ENCODE assay signal across 14 cellular contexts in genomic region chr19:11018179-11018578, GRCh38. TPM values are rescaled to one million over a fixed set of nuclear protein-coding genes. Genes with fewer than 3 reads are reported as not detected.
DNase-seq lines count a peak whose midpoint lies in the region; FAIRE-seq and TF ChIP-seq lines count a peak whose summit lies in the region.
"Had no signal": no experiment of that assay in that cellular context is flagged by ENCODE, and none has a peak within 500 bp of the region (broad histone marks: within the 10 kb centered on the region; RNA-seq: fewer than 3 reads in every experiment).

No MANE protein-coding gene starts in this region.

- peak overlapping the region; percentile 85 for H3K4me3 Mint-ChIP-seq in type B pancreatic cell
- H3K4me3 Mint-ChIP-seq: activated naive CD4-positive, alpha-beta T cell treated with anti-CD3 and anti-CD28 coated beads, Interleukin-2, amount 50 U/mL, for 24 hours; CD4-positive, CD25-positive, alpha-beta regulatory T cell; central memory CD8-positive, alpha-beta T cell had no signal

- no peak overlapping the region for H3K4me3 ChIP-seq in H1 (ENCODE audit: extremely low read depth in 1 of 4, insufficient read depth in 2 of 4, low read depth in 3 of 4, low read length in 4 of 4)
- H3K4me3 ChIP-seq in mesendoderm (ENCODE audit: low read length), result no peak overlapping the region
- H3K4me3 ChIP-seq: esophagus muscularis mucosa, SJSA1 had no signal

- no peaks in the 10 kb centered on the region for H3K27me3 ChIP-seq in H1 (replicated peaks in 1 of 4; ENCODE audit: control insufficient read depth in 3 of 4, extremely low read depth in 1 of 4, insufficient read depth in 3 of 4, low read length in 3 of 4)
- H3K27me3 ChIP-seq in mesendoderm (ENCODE audit: insufficient read depth, low read length, poor library complexity), result no peaks in the 10 kb centered on the region
- H3K27me3 ChIP-seq: esophagus muscularis mucosa, SJSA1 had no signal

- no peak overlapping the region for H3K18ac ChIP-seq in H1 (ENCODE audit: extremely low read depth, low read length)
- H3K18ac ChIP-seq in mesendoderm (ENCODE audit: low read length), result no peak overlapping the region

- H3K79me1 ChIP-seq in H1 (ENCODE audit: low read depth, low read length) (peaks cover 3% of the 10 kb centered on the region), mesendoderm (ENCODE audit: low read length) (no peaks in the 10 kb centered on the region)

- no peak for TF ChIP-seq RAD21 in H1 (IDR thresholded peaks at IDR 0.05 in 1 of 2, conservative IDR thresholded peaks at IDR 0.05 in 1 of 2; ENCODE audit: low read depth in 2 of 2, low read length in 2 of 2)

- no peak overlapping the region for H2BK12ac ChIP-seq in H1 (ENCODE audit: low read depth, low read length)

- H4K91ac ChIP-seq in H1 (replicated peaks; ENCODE audit: insufficient read length, low read length), result no peak overlapping the region

- H2BK5ac ChIP-seq in H1 (ENCODE audit: low read depth, low read length), result peak overlapping the region; percentile 52; the same call in 1 of the 2 replicates
- no peak overlapping the region for H2BK5ac ChIP-seq in mesendoderm (ENCODE audit: low read length)

- no peak overlapping the region for H3K23ac ChIP-seq in H1 (ENCODE audit: insufficient read length)
- H3K23ac ChIP-seq in mesendoderm (ENCODE audit: low read length), result no peak overlapping the region

- H2BK15ac ChIP-seq in H1 (ENCODE audit: low read length) (no peak overlapping the region), mesendoderm (replicated peaks; ENCODE audit: low read depth) (no peak overlapping the region)

- POLR2A ChIA-PET in H1 (lab: Charles Lee; ENCODE audit: partially characterized antibody), result no interaction called here

- 93% methylated on average over 12 of the region's 12 CpGs; no CpG with 5 or more reads in 1 of the 2 experiments for WGBS in H1 (ENCODE audit: extremely low coverage in 1 of 2, insufficient coverage in 1 of 2, insufficient read length in 1 of 2, insufficient replicate concordance in 2 of 2, low coverage in 1 of 2, low lambda C conversion rate in 2 of 2, missing lambda C conversion rate in 1 of 2), 2 experiments
- no CpG with 5 or more reads among the region's 12 CpGs for WGBS in mesendoderm (ENCODE audit: extremely low coverage, insufficient coverage, low lambda C conversion rate)

- peaks cover 7 to 17% of the 10 kb centered on the region in 2 experiments for H4K20me1 ChIP-seq in H1 (replicated peaks in 1 of 2; ENCODE audit: control insufficient read depth in 1 of 2, insufficient read depth in 2 of 2, low read length in 2 of 2)

- no peak overlapping the region for H3K56ac ChIP-seq in H1 (replicated peaks; ENCODE audit: insufficient read length, low read depth, low read length)
- no peak overlapping the region for H3K56ac ChIP-seq in mesendoderm (ENCODE audit: low read length)

- H3K4me2 ChIP-seq in H1 (ENCODE audit: insufficient read depth in 1 of 2, low read depth in 2 of 2, low read length in 2 of 2) (no peak overlapping the region), mesendoderm (ENCODE audit: low read length) (no peak overlapping the region)

- H3K4me1 ChIP-seq in H1 (replicated peaks in 1 of 4; ENCODE audit: control insufficient read depth in 3 of 4, insufficient read depth in 4 of 4, low read length in 3 of 4) (no peaks in the 10 kb centered on the region), mesendoderm (ENCODE audit: control insufficient read depth, low read depth, low read length) (no peaks in the 10 kb centered on the region)
- H3K4me1 ChIP-seq: esophagus muscularis mucosa, SJSA1 had no signal

- H3K27ac Mint-ChIP-seq in type B pancreatic cell, result peak overlapping the region; percentile 100
- H3K27ac Mint-ChIP-seq: activated naive CD4-positive, alpha-beta T cell treated with anti-CD3 and anti-CD28 coated beads, Interleukin-2, amount 50 U/mL, for 24 hours had no signal

- H3K14ac ChIP-seq in H1 (ENCODE audit: insufficient read length), result no peak overlapping the region

- no peaks in the 10 kb centered on the region for H3K4me1 Mint-ChIP-seq in type B pancreatic cell (ENCODE audit: unreplicated experiment)
- H3K4me1 Mint-ChIP-seq: activated naive CD4-positive, alpha-beta T cell treated with anti-CD3 and anti-CD28 coated beads, Interleukin-2, amount 50 U/mL, for 24 hours; central memory CD8-positive, alpha-beta T cell had no signal

- H2AK5ac ChIP-seq in H1 (ENCODE audit: low read depth, low read length), result no peak overlapping the region
- no peak overlapping the region for H2AK5ac ChIP-seq in mesendoderm (ENCODE audit: low read length)

- peak; percentile 51 for DNase-seq in HTR-8/SVneo (ENCODE audit: insufficient read length, low spot score)
- DNase-seq in H1 (ENCODE audit: low read depth in 1 of 2, low spot score in 2 of 2), result no peak
- DNase-seq in mesendoderm, result peak; percentile 81
- DNase-seq in type B pancreatic cell (ENCODE audit: extremely low spot score, unreplicated experiment), result no peak
- no peak for DNase-seq in substantia nigra (lab: John Stamatoyannopoulos, UW)
- no peak for DNase-seq in GM19239 (ENCODE audit: insufficient read length, low spot score)
- DNase-seq in NCI-H1436 treated with DMSO at 0.1 percent for 48 hours (lab: John Stamatoyannopoulos, UW), result no peak
- DNase-seq: CD4-positive, CD25-positive, alpha-beta regulatory T cell; stimulated activated naive CD4-positive, alpha-beta T cell treated with Interleukin-2 at 50 U/mL for 16 hours had no signal

- no peaks in the 10 kb centered on the region; a peak in 1 of 4 replicates for H3K79me2 ChIP-seq in H1 (ENCODE audit: control insufficient read depth in 1 of 2, insufficient read depth in 2 of 2, low read length in 2 of 2)
- H3K79me2 ChIP-seq in mesendoderm (ENCODE audit: control insufficient read depth, insufficient read depth, low read length), result no peaks in the 10 kb centered on the region

- FAIRE-seq in HTR-8/SVneo (lab: Jason Lieb, UNC) (peak; percentile 86), H1 (lab: Jason Lieb, UNC) (no peak), GM19239 (lab: Jason Lieb, UNC) (no peak)

- H3K23me2 ChIP-seq in H1 (ENCODE audit: low read depth, low read length), result no peaks in the 10 kb centered on the region

- H2AFZ ChIP-seq in H1 (ENCODE audit: low read length), result no peak overlapping the region

- no peaks in the 10 kb centered on the region for H3K9me3 ChIP-seq in H1 (ENCODE audit: insufficient read depth in 2 of 2, low read depth in 1 of 2, low read length in 1 of 2)
- H3K9me3 ChIP-seq: esophagus muscularis mucosa, SJSA1 had no signal

- CTCF ChIA-PET in H1 (lab: Charles Lee; ENCODE audit: partially characterized antibody), result interaction anchor here (0.6 to 2.7 kb wide), 5 partner anchors 10 to 119 kb away, joined by 3 to 12 read pairs (median 3); no protein-coding TSS in a partner anchor

- H4K8ac ChIP-seq in H1 (ENCODE audit: extremely low read depth, insufficient read depth, low read length) (peak overlapping the region; percentile 41; the same call in 1 of the 2 replicates), mesendoderm (ENCODE audit: low read depth, low read length) (no peak overlapping the region)

- TF ChIP-seq EP300 in H1 (IDR thresholded peaks at IDR 0.05; ENCODE audit: borderline replicate concordance in 1 of 2, low read depth in 2 of 2, low read length in 2 of 2), result no peak

- no peak for TF ChIP-seq CTCF in H1 (IDR thresholded peaks at IDR 0.05; ENCODE audit: control extremely low read depth in 1 of 3, insufficient read depth in 1 of 3, low read depth in 1 of 3, low read length in 3 of 3)
- TF ChIP-seq CTCF in type B pancreatic cell (conservative IDR thresholded peaks at IDR 0.05), result no peak

- H3K9ac ChIP-seq in H1 (replicated peaks in 1 of 4; ENCODE audit: extremely low read depth in 1 of 4, low read depth in 3 of 4, low read length in 3 of 4) (no peak overlapping the region), mesendoderm (ENCODE audit: low read length) (no peak overlapping the region)

- H3K36me3 Mint-ChIP-seq in type B pancreatic cell, result peaks cover 33% of the 10 kb centered on the region

- H3K27ac ChIP-seq in H1 (ENCODE audit: low read depth, low read length), result no peak overlapping the region
- H3K27ac ChIP-seq in mesendoderm (ENCODE audit: low read depth, low read length), result no peak overlapping the region
- H3K27ac ChIP-seq in substantia nigra (ENCODE audit: low read depth, low read length, poor library complexity, severe bottlenecking), result no peak overlapping the region
- H3K27ac ChIP-seq: esophagus muscularis mucosa, HL-60, SJSA1 had no signal

- TF ChIP-seq POLR2A in H1 (IDR thresholded peaks at IDR 0.05; ENCODE audit: control extremely low read depth in 1 of 2, low read depth in 2 of 2, low read length in 2 of 2), result no peak

- H3K4ac ChIP-seq in H1 (replicated peaks; ENCODE audit: insufficient read length, low read depth, low read length) (no peak overlapping the region), mesendoderm (ENCODE audit: low read depth, low read length) (no peak overlapping the region)

- H2BK20ac ChIP-seq in H1 (ENCODE audit: low read length), result no peak overlapping the region

- H3K9me3 Mint-ChIP-seq in type B pancreatic cell, result no peaks in the 10 kb centered on the region
- H3K9me3 Mint-ChIP-seq: activated naive CD4-positive, alpha-beta T cell treated with anti-CD3 and anti-CD28 coated beads, Interleukin-2, amount 50 U/mL, for 24 hours; CD4-positive, CD25-positive, alpha-beta regulatory T cell; central memory CD8-positive, alpha-beta T cell had no signal

- H4K5ac ChIP-seq in H1 (ENCODE audit: insufficient read length, low read depth, low read length), result no peak overlapping the region
- no peak overlapping the region for H4K5ac ChIP-seq in mesendoderm (ENCODE audit: low read length)

- peaks cover 55 to 84% (median 83%) of the 10 kb centered on the region in 4 experiments for H3K36me3 ChIP-seq in H1 (ENCODE audit: control insufficient read depth in 2 of 4, insufficient read depth in 4 of 4, low read length in 3 of 4)
- peaks cover 30% of the 10 kb centered on the region for H3K36me3 ChIP-seq in mesendoderm (ENCODE audit: control insufficient read depth, insufficient read depth, low read length)

- no peak overlapping the region for H2BK120ac ChIP-seq in H1 (replicated peaks; ENCODE audit: low read depth, low read length)
- H2BK120ac ChIP-seq in mesendoderm (ENCODE audit: low read depth, low read length), result no peak overlapping the region

- no peaks in the 10 kb centered on the region for H3K27me3 Mint-ChIP-seq in type B pancreatic cell
- H3K27me3 Mint-ChIP-seq: activated naive CD4-positive, alpha-beta T cell treated with anti-CD3 and anti-CD28 coated beads, Interleukin-2, amount 50 U/mL, for 24 hours; CD4-positive, CD25-positive, alpha-beta regulatory T cell; central memory CD8-positive, alpha-beta T cell had no signal

RNA-seq across cellular contexts. Expression of gene SMARCA4, which starts 57.3 kb away (rescaled TPM):
- total RNA-seq in H1 (2021; fragmentation: NEBNext Ultra II Directional; extraction: Animal tissue kit (Norgen Biotek cat#: 25700)), result 263 TPM in 2 replicates
- polyA plus RNA-seq in H1 (2011; rRNA removed), result 86.4 and 137 TPM in 2 replicates
- 106 TPM for polyA plus RNA-seq in H1 (2011; cell fraction: cytosol; rRNA removed)
- 215 TPM for polyA plus RNA-seq in H1 (2011; cell fraction: nucleus; rRNA removed)
- 238 to 277 TPM (median 270 TPM) in 4 replicates for polyA plus RNA-seq in H1 (2012, experiment 1 of 2)
- 118 TPM for polyA plus RNA-seq in H1 (2012, experiment 2 of 2)
- 156 TPM for polyA plus RNA-seq in H1 (2013, experiment 1 of 2)
- polyA plus RNA-seq in H1 (2013, experiment 2 of 2), result 146 TPM
- 219 and 239 TPM in 2 replicates for polyA minus RNA-seq in H1 (2011; rRNA and poly(A)+ RNA removed)
- 184 TPM for polyA minus RNA-seq in H1 (2011; cell fraction: cytosol; rRNA and poly(A)+ RNA removed)
- polyA minus RNA-seq in H1 (2011; cell fraction: nucleus; rRNA and poly(A)+ RNA removed), result 185 TPM
- 173 TPM for polyA plus RNA-seq in mesendoderm (2013, experiment 1 of 2)
- polyA plus RNA-seq in mesendoderm (2013, experiment 2 of 2), result 171 TPM
- 182 and 244 TPM in 2 replicates for total RNA-seq in type B pancreatic cell (ENCODE audit: low replicate concordance)

Comparison
In these comparisons a context has a peak if more than half of its experiments do, and no peak if none do; other contexts are left out.
1. DNase-seq: peak in HTR-8/SVneo (single experiment) and mesendoderm (single experiment); none in H1 (0 of 2), type B pancreatic cell (single experiment), substantia nigra (0 of 49), GM19239 (single experiment) and NCI-H1436 treated with DMSO at 0.1 percent for 48 hours (single experiment).